20 cellular contexts compared by ENCODE assay signal in genomic region chr2:97760480-97761049, GRCh38. TPM values are rescaled to one million over a fixed set of nuclear protein-coding genes. Genes with fewer than 3 reads are reported as not detected.
DNase-seq lines count a peak whose midpoint lies in the region; ATAC-seq and TF ChIP-seq lines count a peak whose summit lies in the region.
"Had no signal": no experiment of that assay in that cellular context is flagged by ENCODE, and none has a peak within 500 bp of the region (broad histone marks: within the 10 kb centered on the region; RNA-seq: fewer than 3 reads in every experiment).

No MANE protein-coding gene starts in this region.

- H3K36me3 Mint-ChIP-seq in activated naive CD4-positive, alpha-beta T cell treated with anti-CD3 and anti-CD28 coated beads, Interleukin-2, amount 50 U/mL, for 24 hours, result peaks cover 20% of the 10 kb centered on the region
- H3K36me3 Mint-ChIP-seq in activated CD8-positive, alpha-beta T cell treated with anti-CD3 and anti-CD28 coated beads for 36 hours (ENCODE audit: low read depth), result peaks cover 30% of the 10 kb centered on the region

- H3K9ac ChIP-seq in mesendoderm (ENCODE audit: low read length), result no peak overlapping the region

- H3K27me3 Mint-ChIP-seq in activated naive CD4-positive, alpha-beta T cell treated with anti-CD3 and anti-CD28 coated beads, Interleukin-2, amount 50 U/mL, for 24 hours, result no peaks in the 10 kb centered on the region
- H3K27me3 Mint-ChIP-seq in activated CD8-positive, alpha-beta T cell treated with anti-CD3 and anti-CD28 coated beads for 36 hours, result no peaks in the 10 kb centered on the region

- H3K23ac ChIP-seq in mesendoderm (ENCODE audit: low read length), result no peak overlapping the region

- peak overlapping the region; percentile 11 for H3K27ac ChIP-seq in mesendoderm (ENCODE audit: low read depth, low read length)
- H3K27ac ChIP-seq: right atrium auricular region, upper lobe of right lung had no signal

- H3K27me3 ChIP-seq in mesendoderm (ENCODE audit: insufficient read depth, low read length, poor library complexity), result no peaks in the 10 kb centered on the region
- H3K27me3 ChIP-seq: gastrocnemius medialis, right atrium auricular region, upper lobe of right lung had no signal

- H3K79me2 ChIP-seq in mesendoderm (ENCODE audit: control insufficient read depth, insufficient read depth, low read length), result no peaks in the 10 kb centered on the region

- H3K4me1 Mint-ChIP-seq in activated naive CD4-positive, alpha-beta T cell treated with anti-CD3 and anti-CD28 coated beads, Interleukin-2, amount 50 U/mL, for 24 hours, result peaks cover 24% of the 10 kb centered on the region
- H3K4me1 Mint-ChIP-seq in activated CD8-positive, alpha-beta T cell treated with anti-CD3 and anti-CD28 coated beads for 36 hours (ENCODE audit: low read depth), result peaks cover 27% of the 10 kb centered on the region

- H3K4me3 ChIP-seq in mesendoderm (ENCODE audit: low read length), result no peak overlapping the region
- H3K4me3 ChIP-seq: gastrocnemius medialis, right atrium auricular region, upper lobe of right lung had no signal

- no peak overlapping the region for H3K56ac ChIP-seq in mesendoderm (ENCODE audit: low read length)

- ATAC-seq in activated CD8-positive, alpha-beta T cell treated with anti-CD3 and anti-CD28 coated beads for 36 hours, result peak; percentile 27
- no peak for ATAC-seq in HG03025 (IDR thresholded peaks at IDR 0.05; ENCODE audit: low FRiP score, unreplicated experiment)
- ATAC-seq in GM19395 (IDR thresholded peaks at IDR 0.05; ENCODE audit: unreplicated experiment), result no peak
- ATAC-seq: gastrocnemius medialis had no signal

- H4K5ac ChIP-seq in mesendoderm (ENCODE audit: low read length), result no peak overlapping the region

- no peak for DNase-seq in activated naive CD4-positive, alpha-beta T cell treated with anti-CD3 and anti-CD28 coated beads, Interleukin-2, amount 50 U/mL, for 16 hours
- DNase-seq in activated CD8-positive, alpha-beta T cell treated with anti-CD3 and anti-CD28 coated beads for 36 hours, result no peak
- DNase-seq in mesendoderm (no peak), GM19240 (ENCODE audit: insufficient read length, low spot score) (no peak)
- DNase-seq: dermis blood vessel endothelial cell; erythroblast; gastrocnemius medialis; left cardiac atrium; midbrain; NCI-H1092 treated with DMSO at 0.1 percent for 48 hours; NCI-H2081; NK-92 treated with Interleukin-12 subunit alpha and Interleukin-12 subunit beta, amount 100 ng/mL, for 24 hours; nucleus accumbens; upper lobe of right lung had no signal

- no peak overlapping the region for H2AK5ac ChIP-seq in mesendoderm (ENCODE audit: low read length)

- intact Hi-C loops in activated CD8-positive, alpha-beta T cell treated with anti-CD3 and anti-CD28 coated beads for 36 hours (cut with micrococcal nuclease), result no loop called here

- no peaks in the 10 kb centered on the region for H3K79me1 ChIP-seq in mesendoderm (ENCODE audit: low read length)

- no peak for TF ChIP-seq CTCF in activated CD8-positive, alpha-beta T cell treated with anti-CD3 and anti-CD28 coated beads for 36 hours (IDR thresholded peaks at IDR 0.05)

- H3K36me3 ChIP-seq in mesendoderm (ENCODE audit: control insufficient read depth, insufficient read depth, low read length), result peaks cover 6% of the 10 kb centered on the region

- CTCF ChIA-PET in activated CD8-positive, alpha-beta T cell treated with anti-CD3 and anti-CD28 coated beads for 36 hours (lab: Charles Lee), result no interaction called here

- no peak overlapping the region for H4K8ac ChIP-seq in mesendoderm (ENCODE audit: low read depth, low read length)

- peaks cover 2% of the 10 kb centered on the region for H3K4me1 ChIP-seq in mesendoderm (ENCODE audit: control insufficient read depth, low read depth, low read length)
- H3K4me1 ChIP-seq: upper lobe of right lung had no signal

- H3K4me2 ChIP-seq in mesendoderm (ENCODE audit: low read length), result no peak overlapping the region

- H3K18ac ChIP-seq in mesendoderm (ENCODE audit: low read length), result no peak overlapping the region

- WGBS in mesendoderm (ENCODE audit: extremely low coverage, insufficient coverage, low lambda C conversion rate), result no CpG with 5 or more reads among the region's 17 CpGs

- peak overlapping the region; percentile 66 for H3K4me3 Mint-ChIP-seq in activated naive CD4-positive, alpha-beta T cell treated with anti-CD3 and anti-CD28 coated beads, Interleukin-2, amount 50 U/mL, for 24 hours
- H3K4me3 Mint-ChIP-seq in activated CD8-positive, alpha-beta T cell treated with anti-CD3 and anti-CD28 coated beads for 36 hours, result peak overlapping the region; percentile 55

- no peak overlapping the region for H2BK15ac ChIP-seq in mesendoderm (replicated peaks; ENCODE audit: low read depth)

- POLR2A ChIA-PET in activated CD8-positive, alpha-beta T cell treated with anti-CD3 and anti-CD28 coated beads for 36 hours (lab: Charles Lee), result no interaction called here

- H2BK5ac ChIP-seq in mesendoderm (ENCODE audit: low read length), result no peak overlapping the region

- H3K9me3 Mint-ChIP-seq in activated naive CD4-positive, alpha-beta T cell treated with anti-CD3 and anti-CD28 coated beads, Interleukin-2, amount 50 U/mL, for 24 hours, result no peaks in the 10 kb centered on the region
- no peaks in the 10 kb centered on the region for H3K9me3 Mint-ChIP-seq in activated CD8-positive, alpha-beta T cell treated with anti-CD3 and anti-CD28 coated beads for 36 hours

- no peak overlapping the region for H2BK120ac ChIP-seq in mesendoderm (ENCODE audit: low read depth, low read length)

- peak overlapping the region; percentile 65 for H3K27ac Mint-ChIP-seq in activated naive CD4-positive, alpha-beta T cell treated with anti-CD3 and anti-CD28 coated beads, Interleukin-2, amount 50 U/mL, for 24 hours
- H3K27ac Mint-ChIP-seq in activated CD8-positive, alpha-beta T cell treated with anti-CD3 and anti-CD28 coated beads for 36 hours, result peak overlapping the region; percentile 85

- H3K4ac ChIP-seq in mesendoderm (ENCODE audit: low read depth, low read length), result no peak overlapping the region

RNA-seq across cellular contexts. Expression of gene ZAP70, which starts 47.2 kb away (rescaled TPM):
- 100 to 1,000 TPM; 218 TPM for total RNA-seq in activated CD8-positive, alpha-beta T cell treated with anti-CD3 and anti-CD28 coated beads for 36 hours
- 0.46 TPM for polyA plus RNA-seq in mesendoderm (2013, experiment 1 of 2)
- 0.63 TPM for polyA plus RNA-seq in mesendoderm (2013, experiment 2 of 2)
- total RNA-seq: bronchial epithelial cell, dermis blood vessel endothelial cell, NCI-H460 had no signal
